19 cellular contexts compared by ENCODE assay signal in the genomic region with DNA sequence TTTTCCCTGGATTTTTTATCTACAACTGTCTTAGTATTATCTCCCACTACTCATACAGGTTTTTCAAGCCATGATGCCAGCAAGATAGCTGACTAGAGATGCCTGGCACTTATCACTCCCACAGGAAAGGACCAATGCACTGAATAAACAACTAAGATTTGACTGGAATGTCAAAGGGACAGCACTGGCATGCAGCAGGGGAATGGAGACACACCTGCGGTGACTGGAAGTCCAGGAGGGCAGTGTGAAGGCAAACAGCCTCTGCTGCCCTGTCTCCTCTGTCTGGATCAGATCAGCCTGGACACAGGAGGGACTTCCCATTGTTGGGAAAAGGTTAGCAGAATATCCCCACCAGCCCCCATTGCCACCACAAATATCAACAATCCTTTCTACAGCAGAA.
"Had no signal": no experiment of that assay in that cellular context is flagged by ENCODE, and none has a peak within 500 bp of the region (broad histone marks: within the 10 kb centered on the region; RNA-seq: fewer than 3 reads in every experiment).

No MANE protein-coding gene starts in this region.

- H3K4me3 Mint-ChIP-seq: activated T-cell treated with anti-CD3 and anti-CD28 coated beads, Interleukin-2, amount 50 U/mL, for 24 hours; activated T-helper 17 cell treated with anti-CD3 and anti-CD28 coated beads, Interleukin-2, amount 50 U/mL, for 72 hours; brain; memory B cell; nephron progenitor cell had no signal

- H3K4me1 ChIP-seq: heart right ventricle, spleen had no signal

- H3K9me3 Mint-ChIP-seq: activated naive CD4-positive, alpha-beta T cell treated with anti-CD3 and anti-CD28 coated beads, Interleukin-2, amount 50 U/mL, for 72 hours; activated T-cell treated with anti-CD3 and anti-CD28 coated beads, Interleukin-2, amount 50 U/mL, for 24 hours; activated T-helper 17 cell treated with anti-CD3 and anti-CD28 coated beads, Interleukin-2, amount 50 U/mL, for 72 hours; memory B cell had no signal

- H3K27ac Mint-ChIP-seq: activated naive CD4-positive, alpha-beta T cell treated with anti-CD3 and anti-CD28 coated beads, Interleukin-2, amount 50 U/mL, for 72 hours; activated T-cell treated with anti-CD3 and anti-CD28 coated beads, Interleukin-2, amount 50 U/mL, for 24 hours; activated T-helper 17 cell treated with anti-CD3 and anti-CD28 coated beads, Interleukin-2, amount 50 U/mL, for 72 hours; brain; memory B cell; nephron progenitor cell had no signal

- H3K36me3 Mint-ChIP-seq: activated naive CD4-positive, alpha-beta T cell treated with anti-CD3 and anti-CD28 coated beads, Interleukin-2, amount 50 U/mL, for 72 hours; brain; memory B cell had no signal

- DNase-seq: activated CD4-positive, alpha-beta T cell treated with anti-CD3 and anti-CD28 coated beads, Interleukin-2, amount 50 U/mL, for 4 hours; activated CD8-positive, alpha-beta memory T cell treated with anti-CD3 and anti-CD28 coated beads for 24 hours; activated CD8-positive, alpha-beta memory T cell treated with anti-CD3 and anti-CD28 coated beads, Interleukin-2, amount 50 U/mL, for 4 hours; activated T-cell treated with anti-CD3 and anti-CD28 coated beads, Interleukin-2, amount 50 U/mL, for 24 hours; aorta; foreskin fibroblast; heart right ventricle; kidney glomerular epithelial cell; nephron progenitor cell; nucleus accumbens; posterior cingulate gyrus; spleen; stimulated activated CD4-positive, alpha-beta T cell treated with anti-CD3 and anti-CD28 coated beads, Interleukin-4, amount 100 ng/mL, for 24 hours; stimulated activated naive CD8-positive, alpha-beta T cell treated with anti-CD3 and anti-CD28 coated beads, Interleukin-15, Interleukin-2, amounts not matched to agents 100 U/mL and 50 U/mL, for 24 hours; T-helper 1 cell had no signal

- H3K9me3 ChIP-seq: heart right ventricle, spleen had no signal

- H3K27me3 ChIP-seq: heart right ventricle, spleen had no signal

- H3K4me3 ChIP-seq: heart right ventricle, spleen had no signal

- H3K27ac ChIP-seq: heart right ventricle, spleen had no signal

- H3K4me1 Mint-ChIP-seq: activated T-helper 17 cell treated with anti-CD3 and anti-CD28 coated beads, Interleukin-2, amount 50 U/mL, for 72 hours; brain; nephron progenitor cell had no signal

- H3K27me3 Mint-ChIP-seq: activated T-cell treated with anti-CD3 and anti-CD28 coated beads, Interleukin-2, amount 50 U/mL, for 24 hours; activated T-helper 17 cell treated with anti-CD3 and anti-CD28 coated beads, Interleukin-2, amount 50 U/mL, for 72 hours; brain; memory B cell had no signal

- H3K36me3 ChIP-seq: heart right ventricle, spleen had no signal
